ENCODE assay signal across 27 cellular contexts in the genomic region with DNA sequence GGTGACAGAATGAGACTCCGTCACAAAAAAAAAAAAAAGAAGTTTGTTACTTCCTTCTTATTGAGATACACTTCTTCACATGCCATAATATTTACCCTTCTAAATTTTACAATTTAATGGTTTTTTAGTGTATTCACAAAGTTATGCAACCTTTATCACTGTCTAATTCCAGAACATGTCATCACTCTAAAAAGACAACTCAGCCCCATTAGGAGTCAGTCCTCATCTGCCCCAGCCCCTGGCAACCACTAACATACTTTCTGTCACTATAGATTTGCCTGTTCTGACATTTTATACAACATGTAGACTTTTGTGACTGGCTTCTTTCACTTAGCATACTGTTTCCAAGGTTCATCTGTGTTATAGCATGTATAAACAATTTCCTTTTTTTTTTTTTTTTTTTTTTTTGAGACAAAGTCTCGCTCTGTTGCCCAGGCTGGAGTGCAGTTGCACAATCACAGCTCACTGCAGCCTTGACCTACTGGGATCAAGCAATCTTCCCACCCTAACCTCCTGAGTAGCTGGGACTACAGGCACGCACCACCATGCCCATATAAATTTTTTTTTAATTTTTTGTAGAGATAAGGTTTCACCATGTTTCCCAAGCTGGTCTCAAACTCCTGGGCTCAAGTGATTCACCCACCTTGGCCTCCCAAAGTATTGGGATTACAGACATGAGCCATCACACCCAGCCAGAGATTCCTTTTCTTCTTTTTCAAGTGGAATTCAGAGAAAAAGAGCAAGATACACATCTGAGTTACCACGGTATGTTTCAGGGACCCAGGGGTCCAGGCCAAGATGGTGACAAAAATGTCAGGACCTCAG. TPM values are rescaled to one million over a fixed set of nuclear protein-coding genes. Genes with fewer than 3 reads are reported as not detected.
DNase-seq lines count a peak whose midpoint lies in the region.
"Had no signal": no experiment of that assay in that cellular context is flagged by ENCODE, and none has a peak within 500 bp of the region (broad histone marks: within the 10 kb centered on the region; RNA-seq: fewer than 3 reads in every experiment).

No MANE protein-coding gene starts in this region.

- no peak overlapping the region for H2AFZ ChIP-seq in ACC112 (ENCODE audit: low read length, unreplicated experiment)

- H3K4me1 ChIP-seq in ACC112 (ENCODE audit: control insufficient read depth, insufficient read depth, low read length, unreplicated experiment) = peaks cover 10% of the 10 kb centered on the region
- H3K4me1 ChIP-seq: adrenal gland, lower lobe of right lung, pancreas, transverse colon had no signal

- no peak overlapping the region for H3K4me3 ChIP-seq in ACC112 (ENCODE audit: low read depth, low read length)
- H3K4me3 ChIP-seq: adrenal gland, lower lobe of right lung, mucosa of descending colon, pancreas, right atrium auricular region, transverse colon had no signal

- no peak overlapping the region for H3K4me3 Mint-ChIP-seq in activated CD4-positive, alpha-beta T cell treated with anti-CD3 and anti-CD28 coated beads, Interleukin-2, amount 10 ng/mL, durations not matched to agents 24 days and 14 days
- H3K4me3 Mint-ChIP-seq: activated naive CD4-positive, alpha-beta T cell treated with anti-CD3 and anti-CD28 coated beads for 36 hours; activated T-helper 1 cell treated with anti-CD3 and anti-CD28 coated beads, Interleukin-12 subunit alpha, Interleukin-12 subunit beta, Interleukin-2, Interleukin-4 antibody, amounts not matched to agents 30 ng/mL and 10 ng/mL and 1 ng/mL, durations not matched to agents 14 hours and 24 hours and 36 hours; HFFc6; nephron had no signal

- no peak overlapping the region for H3K27ac Mint-ChIP-seq in activated CD4-positive, alpha-beta T cell treated with anti-CD3 and anti-CD28 coated beads, Interleukin-2, amount 10 ng/mL, durations not matched to agents 24 days and 14 days
- H3K27ac Mint-ChIP-seq: activated naive CD4-positive, alpha-beta T cell treated with anti-CD3 and anti-CD28 coated beads for 36 hours; activated T-helper 1 cell treated with anti-CD3 and anti-CD28 coated beads, Interleukin-12 subunit alpha, Interleukin-12 subunit beta, Interleukin-2, Interleukin-4 antibody, amounts not matched to agents 30 ng/mL and 10 ng/mL and 1 ng/mL, durations not matched to agents 14 hours and 24 hours and 36 hours; HFFc6; nephron had no signal

- H3K27me3 ChIP-seq in ACC112 (ENCODE audit: insufficient read depth, low read length) = no peaks in the 10 kb centered on the region
- H3K27me3 ChIP-seq: adrenal gland, pancreas, right atrium auricular region, transverse colon had no signal

- peak overlapping the region; percentile 55 for H3K27ac ChIP-seq in ACC112 (ENCODE audit: low read depth, low read length)
- H3K27ac ChIP-seq: adrenal gland, lower lobe of right lung, pancreas, right atrium auricular region, transverse colon had no signal

- H3K36me3 ChIP-seq in ACC112 (ENCODE audit: insufficient read depth, low read length) = no peaks in the 10 kb centered on the region
- H3K36me3 ChIP-seq: adrenal gland, lower lobe of right lung, pancreas, right atrium auricular region, transverse colon had no signal

- no peaks in the 10 kb centered on the region for H3K9me3 Mint-ChIP-seq in activated CD4-positive, alpha-beta T cell treated with anti-CD3 and anti-CD28 coated beads, Interleukin-2, amount 10 ng/mL, durations not matched to agents 24 days and 14 days
- H3K9me3 Mint-ChIP-seq: activated naive CD4-positive, alpha-beta T cell treated with anti-CD3 and anti-CD28 coated beads for 36 hours; activated T-helper 1 cell treated with anti-CD3 and anti-CD28 coated beads, Interleukin-12 subunit alpha, Interleukin-12 subunit beta, Interleukin-2, Interleukin-4 antibody, amounts not matched to agents 30 ng/mL and 10 ng/mL and 1 ng/mL, durations not matched to agents 14 hours and 24 hours and 36 hours; HFFc6; nephron had no signal

- peak; percentile 44 for DNase-seq in MV-4-11 (lab: John Stamatoyannopoulos, UW)
- DNase-seq in iris pigment epithelial cell (ENCODE audit: low read depth) = peak; percentile 54
- no peak for DNase-seq in NCI-H187 (lab: John Stamatoyannopoulos, UW)
- no peak for DNase-seq in activated CD4-positive, alpha-beta T cell treated with anti-CD3 and anti-CD28 coated beads, Interleukin-2, amount 10 ng/mL, durations not matched to agents 24 days and 14 days
- no peak for DNase-seq in RKO (ENCODE audit: low spot score)
- DNase-seq: activated CD4-positive, alpha-beta T cell treated with anti-CD3 and anti-CD28 coated beads, Interleukin-2, amount 50 U/mL, for 4 hours; activated CD4-positive, CD25-positive, alpha-beta regulatory T cell; activated CD8-positive, alpha-beta memory T cell treated with anti-CD3 and anti-CD28 coated beads, Interleukin-2, amount 50 U/mL, for 4 hours; activated naive CD4-positive, alpha-beta T cell treated with anti-CD3 and anti-CD28 coated beads for 36 hours; adrenal gland; GOT3; HFFc6; lower lobe of right lung; mucosa of descending colon; NCI-H2081; NCI-H345; NCI-H748 treated with DMSO at 0.1 percent for 48 hours; pancreas; stimulated activated CD4-positive, alpha-beta T cell treated with anti-CD3 and anti-CD28 coated beads, Interleukin-12 subunit alpha, Interleukin-12 subunit beta, amount 100 ng/mL, for 4 hours; stimulated activated CD4-positive, alpha-beta T cell treated with anti-CD3 and anti-CD28 coated beads, Interleukin-4, amount 100 ng/mL, for 1 hour; transverse colon had no signal

- peaks cover 2% of the 10 kb centered on the region for H3K27me3 Mint-ChIP-seq in activated CD4-positive, alpha-beta T cell treated with anti-CD3 and anti-CD28 coated beads, Interleukin-2, amount 10 ng/mL, durations not matched to agents 24 days and 14 days

- intact Hi-C loops in activated CD4-positive, alpha-beta T cell treated with anti-CD3 and anti-CD28 coated beads, Interleukin-2, amount 10 ng/mL, durations not matched to agents 24 days and 14 days (cut with micrococcal nuclease) = no loop called here

- H3K4me1 Mint-ChIP-seq in activated CD4-positive, alpha-beta T cell treated with anti-CD3 and anti-CD28 coated beads, Interleukin-2, amount 10 ng/mL, durations not matched to agents 24 days and 14 days = peaks cover 8% of the 10 kb centered on the region

- no peaks in the 10 kb centered on the region for H3K36me3 Mint-ChIP-seq in activated CD4-positive, alpha-beta T cell treated with anti-CD3 and anti-CD28 coated beads, Interleukin-2, amount 10 ng/mL, durations not matched to agents 24 days and 14 days (ENCODE audit: low read depth)

- no peaks in the 10 kb centered on the region for H3K79me2 ChIP-seq in ACC112 (ENCODE audit: control insufficient read depth, insufficient read depth, low read length, unreplicated experiment)

RNA-seq across cellular contexts. Expression of gene AQP3, which starts 17.9 kb away (rescaled TPM):
- total RNA-seq in activated CD4-positive, alpha-beta T cell treated with anti-CD3 and anti-CD28 coated beads, Interleukin-2, amount 10 ng/mL, durations not matched to agents 24 days and 14 days = 3.2 and 4.1 TPM in 2 replicates
- total RNA-seq: G401 had no signal

RNA-seq across cellular contexts. Expression of gene AQP7, which starts 27.1 kb away (rescaled TPM):
- not detected in 2 replicates for total RNA-seq in activated CD4-positive, alpha-beta T cell treated with anti-CD3 and anti-CD28 coated beads, Interleukin-2, amount 10 ng/mL, durations not matched to agents 24 days and 14 days
- total RNA-seq: activated naive CD4-positive, alpha-beta T cell treated with anti-CD3 and anti-CD28 coated beads for 36 hours; activated T-helper 1 cell treated with anti-CD3 and anti-CD28 coated beads, Interleukin-12 subunit alpha, Interleukin-12 subunit beta, Interleukin-2, Interleukin-4 antibody, amounts not matched to agents 30 ng/mL and 10 ng/mL and 1 ng/mL, durations not matched to agents 14 hours and 24 hours and 36 hours; HFFc6; kidney epithelial cell had no signal

RNA-seq across cellular contexts. Expression of gene NOL6, which starts 44.3 kb away (rescaled TPM):
- 86.7 and 86.8 TPM in 2 replicates for total RNA-seq in activated CD4-positive, alpha-beta T cell treated with anti-CD3 and anti-CD28 coated beads, Interleukin-2, amount 10 ng/mL, durations not matched to agents 24 days and 14 days

Comparison
In these comparisons a context has a peak if more than half of its experiments do, and no peak if none do; other contexts are left out.
1. DNase-seq: peak in MV-4-11 (single experiment) and iris pigment epithelial cell (single experiment); none in NCI-H187 (0 of 2), activated CD4-positive, alpha-beta T cell treated with anti-CD3 and anti-CD28 coated beads, Interleukin-2, amount 10 ng/mL, durations not matched to agents 24 days and 14 days (single experiment) and RKO (single experiment).